7 cellular contexts compared by ENCODE assay signal in the genomic region with DNA sequence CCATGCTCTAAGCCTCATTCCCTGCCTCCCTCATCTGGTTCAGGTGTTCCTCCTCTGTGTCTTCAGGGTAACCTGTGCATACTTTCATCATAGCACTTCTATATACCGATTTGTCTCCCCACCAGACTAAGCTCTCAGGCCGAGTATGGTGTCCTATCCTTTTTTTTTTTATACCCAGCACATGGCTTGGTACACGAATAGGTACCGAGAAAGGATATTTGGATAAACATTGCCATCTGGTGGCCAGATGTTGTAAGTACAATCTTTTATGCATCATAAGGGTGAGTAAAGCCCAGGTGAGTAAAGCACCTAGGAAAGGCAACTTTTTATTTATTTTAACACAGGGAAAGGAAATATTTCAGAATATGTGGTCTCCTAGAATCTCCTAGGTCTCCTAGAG.
DNase-seq lines count a peak whose midpoint lies in the region; ATAC-seq and TF ChIP-seq lines count a peak whose summit lies in the region.

No MANE protein-coding gene starts in this region.

- peak in 1 of 2 donors; percentile 43 for ATAC-seq in naive B cell (ENCODE audit: low read depth in 2 of 2)

- H3K4me3 Mint-ChIP-seq in naive B cell = no peak overlapping the region

- H3K4me3 ChIP-seq in Jurkat, Clone E6-1 (ENCODE audit: low read length) = no peak overlapping the region
- no peak overlapping the region for H3K4me3 ChIP-seq in dorsolateral prefrontal cortex

- H3K27ac Mint-ChIP-seq in naive B cell = no peak overlapping the region

- no peak overlapping the region for H3K27ac ChIP-seq in dorsolateral prefrontal cortex

- H3K27me3 Mint-ChIP-seq in naive B cell = peaks cover 11 to 23% (median 22%) of the 10 kb centered on the region in 3 donors

- TF ChIP-seq CTCF in dorsolateral prefrontal cortex (IDR thresholded peaks at IDR 0.05 in 54 of 56, conservative IDR thresholded peaks at IDR 0.05 in 2 of 56; ENCODE audit: low read depth in 1 of 56, partially characterized antibody in 56 of 56) = peak in 54 of 56 donors; percentile 20 to 75 (median 58)

- H3K36me3 Mint-ChIP-seq in naive B cell = peaks cover 0 to 7% of the 10 kb centered on the region in 2 donors

- peaks cover 0 to 62% (median 15%) of the 10 kb centered on the region in 45 donors for H3K27me3 ChIP-seq in dorsolateral prefrontal cortex

- DNase-seq in DMS53 treated with DMSO at 0.1 percent for 48 hours (lab: John Stamatoyannopoulos, UW; ENCODE audit: unreplicated experiment) = peak; percentile 66
- peak; percentile 26 for DNase-seq in GM19238 (ENCODE audit: insufficient read length, low spot score)
- peak; percentile 47 for DNase-seq in Jurkat, Clone E6-1 (ENCODE audit: low read depth, low spot score)
- DNase-seq in SK-MEL-5 (ENCODE audit: low read depth, low spot score) = peak; percentile 64
- no peak for DNase-seq in dorsolateral prefrontal cortex
- peak; percentile 32 for DNase-seq in naive B cell
- no peak for DNase-seq in midbrain (lab: John Stamatoyannopoulos, UW)

- no peaks in the 10 kb centered on the region for H3K4me1 Mint-ChIP-seq in naive B cell

- intact Hi-C loops in dorsolateral prefrontal cortex (cut with DNase I) = loop anchor here in 1 of 2 donors (5.0 to 10.0 kb wide), 3 partner anchors 239 to 1002 kb away; no protein-coding TSS in a partner anchor

- peaks cover 2 to 8% (median 4%) of the 10 kb centered on the region in 7 donors for H3K9me3 Mint-ChIP-seq in naive B cell

- in situ Hi-C loops in SK-MEL-5 (cut with HindIII; ENCODE audit: low pct_unique_long_range_greater_than_20kb, low sequenced_read_pairs) = no loop called here

Comparison
In these comparisons a context has a peak if more than half of its experiments do, and no peak if none do; other contexts are left out.
1. DNase-seq: peak in DMS53 treated with DMSO at 0.1 percent for 48 hours (single experiment), GM19238 (single experiment), Jurkat, Clone E6-1 (single experiment), SK-MEL-5 (single experiment) and naive B cell (single experiment); none in dorsolateral prefrontal cortex (0 of 10) and midbrain (single experiment).